ENCODE assay signal across 10 cellular contexts in genomic region chr5:151745071-151745705, GRCh38. TPM values are rescaled to one million over a fixed set of nuclear protein-coding genes. Genes with fewer than 3 reads are reported as not detected.
DNase-seq lines count a peak whose midpoint lies in the region; ATAC-seq and TF ChIP-seq lines count a peak whose summit lies in the region.
"Had no signal": no experiment of that assay in that cellular context is flagged by ENCODE, and none has a peak within 500 bp of the region (broad histone marks: within the 10 kb centered on the region; RNA-seq: fewer than 3 reads in every experiment).

No MANE protein-coding gene starts in this region.

- no peaks in the 10 kb centered on the region for H4K20me1 ChIP-seq in Loucy (ENCODE audit: insufficient read depth, low read length, poor library complexity, severe bottlenecking)

- peak overlapping the region; percentile 56 for H3K4me2 ChIP-seq in Loucy (ENCODE audit: low read depth, low read length, poor library complexity, severe bottlenecking)

- no peak for TF ChIP-seq CTCF in Loucy (conservative IDR thresholded peaks at IDR 0.05; ENCODE audit: low read length)

- intact Hi-C loops in left cardiac atrium (cut with DNase I), result no loop called here

- H3K4me1 Mint-ChIP-seq in activated naive CD8-positive, alpha-beta T cell (ENCODE audit: low read depth), result peaks cover 32% of the 10 kb centered on the region

- H2AFZ ChIP-seq in Loucy (ENCODE audit: low read length), result no peak overlapping the region

- H3K27me3 ChIP-seq in Loucy (ENCODE audit: insufficient read depth, low read length, poor library complexity, severe bottlenecking), result no peaks in the 10 kb centered on the region
- H3K27me3 ChIP-seq: cardiac muscle cell had no signal

- H3K9me2 ChIP-seq in Loucy (replicated peaks; ENCODE audit: low read depth, low read length), result no peaks in the 10 kb centered on the region

- H3K4me3 ChIP-seq in Loucy (ENCODE audit: low read length, poor library complexity, severe bottlenecking), result peak overlapping the region; percentile 36
- H3K4me3 ChIP-seq: cardiac muscle cell had no signal

- H3K9ac ChIP-seq in Loucy (ENCODE audit: low read depth, low read length, poor library complexity, severe bottlenecking), result peak overlapping the region; percentile 36

- no peaks in the 10 kb centered on the region for H3K27me3 Mint-ChIP-seq in activated naive CD8-positive, alpha-beta T cell

- peaks cover 10% of the 10 kb centered on the region; the same call in 1 of the 2 replicates for H3K36me3 ChIP-seq in Loucy (ENCODE audit: insufficient read depth, low read length)

- peak; percentile 23 for DNase-seq in activated naive CD4-positive, alpha-beta T cell treated with Interleukin-2 at 50 U/mL for 16 hours
- DNase-seq in activated naive CD4-positive, alpha-beta T cell treated with anti-CD3 and anti-CD28 coated beads, Interleukin-2, amount 50 U/mL, for 16 hours, result no peak
- DNase-seq in left cardiac atrium (peak; percentile 65), DMS53 treated with DMSO at 0.1 percent for 48 hours (lab: John Stamatoyannopoulos, UW; ENCODE audit: unreplicated experiment) (no peak), HEK293T (ENCODE audit: extremely low spot score) (no peak)
- peak; percentile 34 to 36 for DNase-seq in stimulated activated CD8-positive, alpha-beta memory T cell treated with anti-CD3 and anti-CD28 coated beads, Interleukin-15, amount 100 ng/mL, for 48 hours (ENCODE audit: low read depth in 2 of 2)
- DNase-seq: DND-41 had no signal

- H3F3A ChIP-seq in Loucy (ENCODE audit: low read depth), result peaks cover 3% of the 10 kb centered on the region; the same call in 1 of the 2 replicates

- CTCF ChIA-PET in HEK293T (lab: Yijun Ruan, JAX), result no interaction called here

- peak; percentile 4 to 38 for ATAC-seq in left cardiac atrium

- no peaks in the 10 kb centered on the region for H3K9me3 ChIP-seq in Loucy (ENCODE audit: insufficient read depth, low read depth, low read length)

- peaks cover 21% of the 10 kb centered on the region for H3K4me1 ChIP-seq in Loucy (ENCODE audit: insufficient read depth, low read length, poor library complexity, severe bottlenecking)

- H3K27ac Mint-ChIP-seq in activated naive CD8-positive, alpha-beta T cell, result peak overlapping the region; percentile 28

- POLR2A ChIA-PET in HEK293T (lab: Yijun Ruan, JAX), result interaction anchor here (1.0 kb wide), 1 partner anchor 10 kb away, joined by 3 read pairs; no protein-coding TSS in a partner anchor

- no peak overlapping the region for H3K4me3 Mint-ChIP-seq in activated naive CD8-positive, alpha-beta T cell

- peaks cover 6% of the 10 kb centered on the region for H3K36me3 Mint-ChIP-seq in activated naive CD8-positive, alpha-beta T cell

- H3K9me3 Mint-ChIP-seq in activated naive CD8-positive, alpha-beta T cell (ENCODE audit: low read depth), result no peaks in the 10 kb centered on the region

- H3K79me2 ChIP-seq in Loucy (ENCODE audit: insufficient read depth, low read length), result no peaks in the 10 kb centered on the region

TF ChIP-seq in HEK293T, 16 proteins besides CTCF, POLR2A, EP300 and RAD21:
- TF ChIP-seq LEF1 (IDR thresholded peaks at IDR 0.05; ENCODE audit: borderline replicate concordance) (no peak), L3MBTL2 (conservative IDR thresholded peaks at IDR 0.05) (no peak), FOXK2 (IDR thresholded peaks at IDR 0.05) (no peak), PKNOX1 (IDR thresholded peaks at IDR 0.05) (no peak), ELF4 (IDR thresholded peaks at IDR 0.05) (no peak), SP1 (IDR thresholded peaks at IDR 0.05) (no peak), BHLHE40 (IDR thresholded peaks at IDR 0.05; ENCODE audit: borderline replicate concordance) (no peak), NFRKB (IDR thresholded peaks at IDR 0.05) (no peak), ZNF384 (IDR thresholded peaks at IDR 0.05) (no peak), FOXA1 (IDR thresholded peaks at IDR 0.05) (no peak), SUZ12 (IDR thresholded peaks at IDR 0.05) (no peak), CTBP1 (IDR thresholded peaks at IDR 0.05; ENCODE audit: borderline replicate concordance) (no peak), FOXM1 (IDR thresholded peaks at IDR 0.05; ENCODE audit: borderline replicate concordance) (no peak), TARDBP (IDR thresholded peaks at IDR 0.05) (no peak), ARNT (IDR thresholded peaks at IDR 0.05) (no peak)

RNA-seq across cellular contexts. Expression of gene ATOX1, which starts 13.2 kb away (rescaled TPM):
- total RNA-seq in left cardiac atrium, result 10 to 100 TPM; 65.6 to 71.9 TPM

RNA-seq across cellular contexts. Expression of gene G3BP1, which starts 26.6 kb away (rescaled TPM):
- 100 to 1,000 TPM; 103 to 128 TPM for total RNA-seq in left cardiac atrium

RNA-seq across cellular contexts. Expression of gene SPARC, which starts 58.5 kb away (rescaled TPM):
- total RNA-seq in left cardiac atrium, result 1,000 to 10,000 TPM in 1 of 2 donors, 100 to 1,000 TPM in 1; 807 to 1,125 TPM

Comparison
In these comparisons a context has a peak if more than half of its experiments do, and no peak if none do; other contexts are left out.
1. DNase-seq: peak in activated naive CD4-positive, alpha-beta T cell treated with Interleukin-2 at 50 U/mL for 16 hours (single experiment), left cardiac atrium (single experiment) and stimulated activated CD8-positive, alpha-beta memory T cell treated with anti-CD3 and anti-CD28 coated beads, Interleukin-15, amount 100 ng/mL, for 48 hours (2 of 2); none in activated naive CD4-positive, alpha-beta T cell treated with anti-CD3 and anti-CD28 coated beads, Interleukin-2, amount 50 U/mL, for 16 hours (single experiment), DMS53 treated with DMSO at 0.1 percent for 48 hours (single experiment) and HEK293T (single experiment).